Comparison of ENCODE assay signal across 1 cellular context in genomic region chr2:9055471-9055870, GRCh38.
TF ChIP-seq lines count a peak whose summit lies in the region.

No MANE protein-coding gene starts in this region.

TF ChIP-seq in H1, 55 proteins besides CTCF, POLR2A, EP300 and RAD21:
- TF ChIP-seq KDM4A (IDR thresholded peaks at IDR 0.05; ENCODE audit: low read depth, low read length, severe bottlenecking) = no peak
- TF ChIP-seq EGR1 (IDR thresholded peaks at IDR 0.05; ENCODE audit: borderline replicate concordance, low read depth, low read length) = peak; percentile 78
